Comparison of ENCODE assay signal across 1 cellular context in genomic region chr3:129594907-129595390, GRCh38.
TF ChIP-seq lines count a peak whose summit lies in the region.

No MANE protein-coding gene starts in this region.

TF ChIP-seq in HepG2, 621 proteins besides CTCF, POLR2A, EP300 and RAD21 (continued from another document and continues in another):
- peak; percentile 82 to 97 for TF ChIP-seq NR2F1 (CRISPR knock-in tag; IDR thresholded peaks at IDR 0.05)
- TF ChIP-seq, protein P1, sequence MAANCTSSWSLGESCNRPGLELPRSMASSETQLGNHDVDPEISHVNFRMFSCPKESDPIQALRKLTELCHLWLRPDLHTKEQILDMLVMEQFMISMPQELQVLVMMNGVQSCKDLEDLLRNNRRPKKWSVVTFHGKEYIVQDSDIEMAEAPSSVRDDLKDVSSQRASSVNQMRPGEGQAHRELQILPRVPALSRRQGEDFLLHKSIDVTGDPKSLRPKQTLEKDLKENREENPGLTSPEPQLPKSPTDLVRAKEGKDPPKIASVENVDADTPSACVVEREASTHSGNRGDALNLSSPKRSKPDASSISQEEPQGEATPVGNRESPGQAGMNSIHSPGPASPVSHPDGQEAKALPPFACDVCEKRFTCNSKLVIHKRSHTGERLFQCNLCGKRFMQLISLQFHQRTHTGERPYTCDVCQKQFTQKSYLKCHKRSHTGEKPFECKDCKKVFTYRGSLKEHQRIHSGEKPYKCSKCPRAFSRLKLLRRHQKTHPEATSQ (CRISPR knock-in tag; IDR thresholded peaks at IDR 0.05; ENCODE audit: borderline replicate concordance) = 0 out of 2 replicates have a peak, but pooled peaks have one; percentile 58
- TF ChIP-seq ZNF781 (CRISPR knock-in tag; IDR thresholded peaks at IDR 0.05; ENCODE audit: borderline replicate concordance, not compliant biosample characterization) = no peak
- TF ChIP-seq, protein P2, sequence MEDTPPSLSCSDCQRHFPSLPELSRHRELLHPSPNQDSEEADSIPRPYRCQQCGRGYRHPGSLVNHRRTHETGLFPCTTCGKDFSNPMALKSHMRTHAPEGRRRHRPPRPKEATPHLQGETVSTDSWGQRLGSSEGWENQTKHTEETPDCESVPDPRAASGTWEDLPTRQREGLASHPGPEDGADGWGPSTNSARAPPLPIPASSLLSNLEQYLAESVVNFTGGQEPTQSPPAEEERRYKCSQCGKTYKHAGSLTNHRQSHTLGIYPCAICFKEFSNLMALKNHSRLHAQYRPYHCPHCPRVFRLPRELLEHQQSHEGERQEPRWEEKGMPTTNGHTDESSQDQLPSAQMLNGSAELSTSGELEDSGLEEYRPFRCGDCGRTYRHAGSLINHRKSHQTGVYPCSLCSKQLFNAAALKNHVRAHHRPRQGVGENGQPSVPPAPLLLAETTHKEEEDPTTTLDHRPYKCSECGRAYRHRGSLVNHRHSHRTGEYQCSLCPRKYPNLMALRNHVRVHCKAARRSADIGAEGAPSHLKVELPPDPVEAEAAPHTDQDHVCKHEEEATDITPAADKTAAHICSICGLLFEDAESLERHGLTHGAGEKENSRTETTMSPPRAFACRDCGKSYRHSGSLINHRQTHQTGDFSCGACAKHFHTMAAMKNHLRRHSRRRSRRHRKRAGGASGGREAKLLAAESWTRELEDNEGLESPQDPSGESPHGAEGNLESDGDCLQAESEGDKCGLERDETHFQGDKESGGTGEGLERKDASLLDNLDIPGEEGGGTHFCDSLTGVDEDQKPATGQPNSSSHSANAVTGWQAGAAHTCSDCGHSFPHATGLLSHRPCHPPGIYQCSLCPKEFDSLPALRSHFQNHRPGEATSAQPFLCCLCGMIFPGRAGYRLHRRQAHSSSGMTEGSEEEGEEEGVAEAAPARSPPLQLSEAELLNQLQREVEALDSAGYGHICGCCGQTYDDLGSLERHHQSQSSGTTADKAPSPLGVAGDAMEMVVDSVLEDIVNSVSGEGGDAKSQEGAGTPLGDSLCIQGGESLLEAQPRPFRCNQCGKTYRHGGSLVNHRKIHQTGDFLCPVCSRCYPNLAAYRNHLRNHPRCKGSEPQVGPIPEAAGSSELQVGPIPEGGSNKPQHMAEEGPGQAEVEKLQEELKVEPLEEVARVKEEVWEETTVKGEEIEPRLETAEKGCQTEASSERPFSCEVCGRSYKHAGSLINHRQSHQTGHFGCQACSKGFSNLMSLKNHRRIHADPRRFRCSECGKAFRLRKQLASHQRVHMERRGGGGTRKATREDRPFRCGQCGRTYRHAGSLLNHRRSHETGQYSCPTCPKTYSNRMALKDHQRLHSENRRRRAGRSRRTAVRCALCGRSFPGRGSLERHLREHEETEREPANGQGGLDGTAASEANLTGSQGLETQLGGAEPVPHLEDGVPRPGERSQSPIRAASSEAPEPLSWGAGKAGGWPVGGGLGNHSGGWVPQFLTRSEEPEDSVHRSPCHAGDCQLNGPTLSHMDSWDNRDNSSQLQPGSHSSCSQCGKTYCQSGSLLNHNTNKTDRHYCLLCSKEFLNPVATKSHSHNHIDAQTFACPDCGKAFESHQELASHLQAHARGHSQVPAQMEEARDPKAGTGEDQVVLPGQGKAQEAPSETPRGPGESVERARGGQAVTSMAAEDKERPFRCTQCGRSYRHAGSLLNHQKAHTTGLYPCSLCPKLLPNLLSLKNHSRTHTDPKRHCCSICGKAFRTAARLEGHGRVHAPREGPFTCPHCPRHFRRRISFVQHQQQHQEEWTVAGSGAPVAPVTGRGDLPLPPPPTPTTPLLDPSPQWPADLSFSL (CRISPR knock-in tag; IDR thresholded peaks at IDR 0.05) = no peak; the same call in 1 of the 2 replicates
- TF ChIP-seq PAX8 (CRISPR knock-in tag; IDR thresholded peaks at IDR 0.05; ENCODE audit: borderline replicate concordance) = 0 out of 2 replicates have a peak, but pooled peaks have one; percentile 47
- no peak for TF ChIP-seq ZNF44 (CRISPR knock-in tag; IDR thresholded peaks at IDR 0.05)
- peak; percentile 71; the same call in 1 of the 2 replicates for TF ChIP-seq SOX5 (CRISPR knock-in tag; IDR thresholded peaks at IDR 0.05; ENCODE audit: borderline replicate concordance)
- TF ChIP-seq, protein P3, sequence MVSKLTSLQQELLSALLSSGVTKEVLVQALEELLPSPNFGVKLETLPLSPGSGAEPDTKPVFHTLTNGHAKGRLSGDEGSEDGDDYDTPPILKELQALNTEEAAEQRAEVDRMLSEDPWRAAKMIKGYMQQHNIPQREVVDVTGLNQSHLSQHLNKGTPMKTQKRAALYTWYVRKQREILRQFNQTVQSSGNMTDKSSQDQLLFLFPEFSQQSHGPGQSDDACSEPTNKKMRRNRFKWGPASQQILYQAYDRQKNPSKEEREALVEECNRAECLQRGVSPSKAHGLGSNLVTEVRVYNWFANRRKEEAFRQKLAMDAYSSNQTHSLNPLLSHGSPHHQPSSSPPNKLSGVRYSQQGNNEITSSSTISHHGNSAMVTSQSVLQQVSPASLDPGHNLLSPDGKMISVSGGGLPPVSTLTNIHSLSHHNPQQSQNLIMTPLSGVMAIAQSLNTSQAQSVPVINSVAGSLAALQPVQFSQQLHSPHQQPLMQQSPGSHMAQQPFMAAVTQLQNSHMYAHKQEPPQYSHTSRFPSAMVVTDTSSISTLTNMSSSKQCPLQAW (CRISPR knock-in tag; IDR thresholded peaks at IDR 0.05) = peak; percentile 7; the same call in 1 of the 2 replicates
- peak; percentile 62; the same call in 1 of the 2 replicates for TF ChIP-seq IRF1 (CRISPR knock-in tag; IDR thresholded peaks at IDR 0.05; ENCODE audit: low read depth)
- TF ChIP-seq HOXA5 (CRISPR knock-in tag; IDR thresholded peaks at IDR 0.05) = peak; percentile 49; the same call in 1 of the 2 replicates
- TF ChIP-seq, protein P4, sequence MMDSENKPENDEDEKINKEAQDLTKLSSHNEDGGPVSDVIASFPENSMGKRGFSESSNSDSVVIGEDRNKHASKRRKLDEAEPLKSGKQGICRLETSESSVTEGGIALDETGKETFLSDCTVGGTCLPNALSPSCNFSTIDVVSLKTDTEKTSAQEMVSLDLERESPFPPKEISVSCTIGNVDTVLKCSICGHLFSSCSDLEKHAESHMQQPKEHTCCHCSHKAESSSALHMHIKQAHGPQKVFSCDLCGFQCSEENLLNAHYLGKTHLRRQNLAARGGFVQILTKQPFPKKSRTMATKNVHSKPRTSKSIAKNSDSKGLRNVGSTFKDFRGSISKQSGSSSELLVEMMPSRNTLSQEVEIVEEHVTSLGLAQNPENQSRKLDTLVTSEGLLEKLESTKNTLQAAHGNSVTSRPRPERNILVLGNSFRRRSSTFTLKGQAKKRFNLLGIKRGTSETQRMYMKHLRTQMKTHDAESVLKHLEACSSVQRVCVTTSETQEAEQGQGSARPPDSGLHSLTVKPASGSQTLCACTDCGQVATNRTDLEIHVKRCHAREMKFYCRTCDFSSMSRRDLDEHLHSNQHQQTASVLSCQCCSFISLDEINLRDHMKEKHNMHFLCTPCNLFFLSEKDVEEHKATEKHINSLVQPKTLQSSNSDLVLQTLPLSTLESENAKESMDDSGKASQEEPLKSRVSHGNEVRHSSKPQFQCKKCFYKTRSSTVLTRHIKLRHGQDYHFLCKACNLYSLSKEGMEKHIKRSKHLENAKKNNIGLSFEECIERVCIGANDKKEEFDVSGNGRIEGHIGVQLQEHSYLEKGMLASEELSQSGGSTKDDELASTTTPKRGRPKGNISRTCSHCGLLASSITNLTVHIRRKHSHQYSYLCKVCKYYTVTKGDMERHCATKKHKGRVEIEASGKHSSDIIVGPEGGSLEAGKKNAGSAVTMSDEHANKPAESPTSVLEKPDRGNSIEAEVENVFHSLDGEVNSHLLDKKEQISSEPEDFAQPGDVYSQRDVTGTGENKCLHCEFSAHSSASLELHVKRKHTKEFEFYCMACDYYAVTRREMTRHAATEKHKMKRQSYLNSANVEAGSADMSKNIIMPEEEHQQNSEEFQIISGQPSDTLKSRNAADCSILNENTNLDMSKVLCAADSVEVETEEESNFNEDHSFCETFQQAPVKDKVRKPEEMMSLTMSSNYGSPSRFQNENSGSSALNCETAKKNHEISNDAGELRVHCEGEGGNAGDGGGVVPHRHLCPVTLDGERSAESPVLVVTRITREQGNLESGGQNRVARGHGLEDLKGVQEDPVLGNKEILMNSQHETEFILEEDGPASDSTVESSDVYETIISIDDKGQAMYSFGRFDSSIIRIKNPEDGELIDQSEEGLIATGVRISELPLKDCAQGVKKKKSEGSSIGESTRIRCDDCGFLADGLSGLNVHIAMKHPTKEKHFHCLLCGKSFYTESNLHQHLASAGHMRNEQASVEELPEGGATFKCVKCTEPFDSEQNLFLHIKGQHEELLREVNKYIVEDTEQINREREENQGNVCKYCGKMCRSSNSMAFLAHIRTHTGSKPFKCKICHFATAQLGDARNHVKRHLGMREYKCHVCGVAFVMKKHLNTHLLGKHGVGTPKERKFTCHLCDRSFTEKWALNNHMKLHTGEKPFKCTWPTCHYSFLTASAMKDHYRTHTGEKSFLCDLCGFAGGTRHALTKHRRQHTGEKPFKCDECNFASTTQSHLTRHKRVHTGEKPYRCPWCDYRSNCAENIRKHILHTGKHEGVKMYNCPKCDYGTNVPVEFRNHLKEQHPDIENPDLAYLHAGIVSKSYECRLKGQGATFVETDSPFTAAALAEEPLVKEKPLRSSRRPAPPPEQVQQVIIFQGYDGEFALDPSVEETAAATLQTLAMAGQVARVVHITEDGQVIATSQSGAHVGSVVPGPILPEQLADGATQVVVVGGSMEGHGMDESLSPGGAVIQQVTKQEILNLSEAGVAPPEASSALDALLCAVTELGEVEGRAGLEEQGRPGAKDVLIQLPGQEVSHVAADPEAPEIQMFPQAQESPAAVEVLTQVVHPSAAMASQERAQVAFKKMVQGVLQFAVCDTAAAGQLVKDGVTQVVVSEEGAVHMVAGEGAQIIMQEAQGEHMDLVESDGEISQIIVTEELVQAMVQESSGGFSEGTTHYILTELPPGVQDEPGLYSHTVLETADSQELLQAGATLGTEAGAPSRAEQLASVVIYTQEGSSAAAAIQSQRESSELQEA (CRISPR knock-in tag; IDR thresholded peaks at IDR 0.05; ENCODE audit: not compliant biosample characterization) = peak; percentile 17
- peak; percentile 70; the same call in 1 of the 2 replicates for TF ChIP-seq ZSCAN9 (CRISPR knock-in tag; IDR thresholded peaks at IDR 0.05; ENCODE audit: borderline replicate concordance)
- peak; percentile 68 for TF ChIP-seq GATAD1 (CRISPR knock-in tag; IDR thresholded peaks at IDR 0.05)
- peak; percentile 71 for TF ChIP-seq ZMYM4 (CRISPR knock-in tag; IDR thresholded peaks at IDR 0.05)
- TF ChIP-seq NR2F6 (IDR thresholded peaks at IDR 0.05) = peak; percentile 98
- peak; percentile 100 for TF ChIP-seq NR2F6 (CRISPR knock-in tag; IDR thresholded peaks at IDR 0.05)
- TF ChIP-seq, protein P5, sequence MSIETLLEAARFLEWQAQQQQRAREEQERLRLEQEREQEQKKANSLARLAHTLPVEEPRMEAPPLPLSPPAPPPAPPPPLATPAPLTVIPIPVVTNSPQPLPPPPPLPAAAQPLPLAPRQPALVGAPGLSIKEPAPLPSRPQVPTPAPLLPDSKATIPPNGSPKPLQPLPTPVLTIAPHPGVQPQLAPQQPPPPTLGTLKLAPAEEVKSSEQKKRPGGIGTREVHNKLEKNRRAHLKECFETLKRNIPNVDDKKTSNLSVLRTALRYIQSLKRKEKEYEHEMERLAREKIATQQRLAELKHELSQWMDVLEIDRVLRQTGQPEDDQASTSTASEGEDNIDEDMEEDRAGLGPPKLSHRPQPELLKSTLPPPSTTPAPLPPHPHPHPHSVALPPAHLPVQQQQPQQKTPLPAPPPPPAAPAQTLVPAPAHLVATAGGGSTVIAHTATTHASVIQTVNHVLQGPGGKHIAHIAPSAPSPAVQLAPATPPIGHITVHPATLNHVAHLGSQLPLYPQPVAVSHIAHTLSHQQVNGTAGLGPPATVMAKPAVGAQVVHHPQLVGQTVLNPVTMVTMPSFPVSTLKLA (IDR thresholded peaks at IDR 0.05) = no peak
- no peak for TF ChIP-seq RAD51 (IDR thresholded peaks at IDR 0.05; ENCODE audit: borderline replicate concordance)
- TF ChIP-seq NONO (IDR thresholded peaks at IDR 0.05) = no peak
- TF ChIP-seq NONO (CRISPR knock-in tag; conservative IDR thresholded peaks at IDR 0.05) = peak; percentile 81
- TF ChIP-seq, protein P6, sequence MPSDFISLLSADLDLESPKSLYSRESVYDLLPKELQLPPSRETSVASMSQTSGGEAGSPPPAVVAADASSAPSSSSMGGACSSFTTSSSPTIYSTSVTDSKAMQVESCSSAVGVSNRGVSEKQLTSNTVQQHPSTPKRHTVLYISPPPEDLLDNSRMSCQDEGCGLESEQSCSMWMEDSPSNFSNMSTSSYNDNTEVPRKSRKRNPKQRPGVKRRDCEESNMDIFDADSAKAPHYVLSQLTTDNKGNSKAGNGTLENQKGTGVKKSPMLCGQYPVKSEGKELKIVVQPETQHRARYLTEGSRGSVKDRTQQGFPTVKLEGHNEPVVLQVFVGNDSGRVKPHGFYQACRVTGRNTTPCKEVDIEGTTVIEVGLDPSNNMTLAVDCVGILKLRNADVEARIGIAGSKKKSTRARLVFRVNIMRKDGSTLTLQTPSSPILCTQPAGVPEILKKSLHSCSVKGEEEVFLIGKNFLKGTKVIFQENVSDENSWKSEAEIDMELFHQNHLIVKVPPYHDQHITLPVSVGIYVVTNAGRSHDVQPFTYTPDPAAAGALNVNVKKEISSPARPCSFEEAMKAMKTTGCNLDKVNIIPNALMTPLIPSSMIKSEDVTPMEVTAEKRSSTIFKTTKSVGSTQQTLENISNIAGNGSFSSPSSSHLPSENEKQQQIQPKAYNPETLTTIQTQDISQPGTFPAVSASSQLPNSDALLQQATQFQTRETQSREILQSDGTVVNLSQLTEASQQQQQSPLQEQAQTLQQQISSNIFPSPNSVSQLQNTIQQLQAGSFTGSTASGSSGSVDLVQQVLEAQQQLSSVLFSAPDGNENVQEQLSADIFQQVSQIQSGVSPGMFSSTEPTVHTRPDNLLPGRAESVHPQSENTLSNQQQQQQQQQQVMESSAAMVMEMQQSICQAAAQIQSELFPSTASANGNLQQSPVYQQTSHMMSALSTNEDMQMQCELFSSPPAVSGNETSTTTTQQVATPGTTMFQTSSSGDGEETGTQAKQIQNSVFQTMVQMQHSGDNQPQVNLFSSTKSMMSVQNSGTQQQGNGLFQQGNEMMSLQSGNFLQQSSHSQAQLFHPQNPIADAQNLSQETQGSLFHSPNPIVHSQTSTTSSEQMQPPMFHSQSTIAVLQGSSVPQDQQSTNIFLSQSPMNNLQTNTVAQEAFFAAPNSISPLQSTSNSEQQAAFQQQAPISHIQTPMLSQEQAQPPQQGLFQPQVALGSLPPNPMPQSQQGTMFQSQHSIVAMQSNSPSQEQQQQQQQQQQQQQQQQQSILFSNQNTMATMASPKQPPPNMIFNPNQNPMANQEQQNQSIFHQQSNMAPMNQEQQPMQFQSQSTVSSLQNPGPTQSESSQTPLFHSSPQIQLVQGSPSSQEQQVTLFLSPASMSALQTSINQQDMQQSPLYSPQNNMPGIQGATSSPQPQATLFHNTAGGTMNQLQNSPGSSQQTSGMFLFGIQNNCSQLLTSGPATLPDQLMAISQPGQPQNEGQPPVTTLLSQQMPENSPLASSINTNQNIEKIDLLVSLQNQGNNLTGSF (CRISPR knock-in tag; IDR thresholded peaks at IDR 0.05) = peak; percentile 72; the same call in 1 of the 2 replicates
- 0 out of 2 replicates have a peak, but pooled peaks have one; percentile 32 for TF ChIP-seq ZSCAN30 (CRISPR knock-in tag; IDR thresholded peaks at IDR 0.05)
- TF ChIP-seq ISL2 (CRISPR knock-in tag; IDR thresholded peaks at IDR 0.05) = peak; percentile 50; the same call in 1 of the 2 replicates
- TF ChIP-seq ONECUT2 (CRISPR knock-in tag; IDR thresholded peaks at IDR 0.05) = peak; percentile 70; the same call in 1 of the 2 replicates
- TF ChIP-seq SP5 (CRISPR knock-in tag; IDR thresholded peaks at IDR 0.05; ENCODE audit: borderline replicate concordance, low read depth) = peak; percentile 93
- TF ChIP-seq ZNF614 (CRISPR knock-in tag; IDR thresholded peaks at IDR 0.05; ENCODE audit: borderline replicate concordance) = peak; percentile 78; the same call in 1 of the 2 replicates
